8 cellular contexts compared by ENCODE assay signal in genomic region chr3:50154476-50154839, GRCh38. TPM values are rescaled to one million over a fixed set of nuclear protein-coding genes. Genes with fewer than 3 reads are reported as not detected.
DNase-seq lines count a peak whose midpoint lies in the region; ATAC-seq, FAIRE-seq and TF ChIP-seq lines count a peak whose summit lies in the region.

No MANE protein-coding gene starts in this region.

- peak; percentile 91 for TF ChIP-seq RAD21 in HepG2 (CRISPR knock-in tag; IDR thresholded peaks at IDR 0.05)

- no peak for FAIRE-seq in HepG2 (lab: Jason Lieb, UNC)

- peaks cover 0 to 15% of the 10 kb centered on the region in 2 experiments; a peak in 2 of 5 replicates for H3K27me3 ChIP-seq in HepG2 (ENCODE audit: control insufficient read depth in 1 of 2, insufficient read depth in 2 of 2, low read length in 2 of 2)

- TF ChIP-seq POLR2A in HepG2 (IDR thresholded peaks at IDR 0.05; ENCODE audit: insufficient read depth in 1 of 2, low read depth in 2 of 2, low read length in 2 of 2) = no peak

- H3K36me3 Mint-ChIP-seq in activated naive CD4-positive, alpha-beta T cell treated with anti-CD3 and anti-CD28 coated beads, Interleukin-2, amount 10 ng/mL, durations not matched to agents 7 days and 5 days = no peaks in the 10 kb centered on the region
- H3K36me3 Mint-ChIP-seq in activated naive CD8-positive, alpha-beta T cell treated with anti-CD3 and anti-CD28 coated beads, Interleukin-2, amount 50 U/mL, for 24 hours (ENCODE audit: low read depth) = no peaks in the 10 kb centered on the region

- WGBS in HepG2 (ENCODE audit: low lambda C conversion rate) = 0% methylated on average over 3 of the region's 34 CpGs
- WGBS in urinary bladder = 5% methylated on average over 34 of the region's 34 CpGs

- POLR2A ChIA-PET in HepG2 (lab: Yijun Ruan, JAX) = interaction anchor here (0.9 to 1.0 kb wide), 2 partner anchors 17 to 56 kb away, joined by 3 to 4 read pairs; no protein-coding TSS in a partner anchor

- CTCF ChIA-PET in activated naive CD4-positive, alpha-beta T cell treated with anti-CD3 and anti-CD28 coated beads, Interleukin-2, amount 10 ng/mL, durations not matched to agents 7 days and 5 days (lab: Charles Lee) = interaction anchor here (1.8 kb wide), 1 partner anchor 34 kb away, joined by 6 read pairs; no protein-coding TSS in a partner anchor
- CTCF ChIA-PET in HepG2 (lab: Yijun Ruan, JAX; ENCODE audit: low intra/inter-chr PET ratio, low total read pairs) = interaction anchor here (0.9 to 3.0 kb wide), 4 partner anchors 21 to 35 kb away, joined by 3 to 22 read pairs (median 7); no protein-coding TSS in a partner anchor

- peak overlapping the region; percentile 66 for H3K4me3 Mint-ChIP-seq in activated naive CD4-positive, alpha-beta T cell treated with anti-CD3 and anti-CD28 coated beads, Interleukin-2, amount 10 ng/mL, durations not matched to agents 7 days and 5 days
- peak overlapping the region; percentile 65 for H3K4me3 Mint-ChIP-seq in activated naive CD8-positive, alpha-beta T cell treated with anti-CD3 and anti-CD28 coated beads, Interleukin-2, amount 50 U/mL, for 24 hours

- BruUV-seq in HepG2 (replicated peaks; lab: Mats Ljungman, UMichigan) = no TSS peak

- H4K20me1 ChIP-seq in HepG2 (ENCODE audit: insufficient read depth, low read length) = no peaks in the 10 kb centered on the region

- no peak overlapping the region for H3K27ac ChIP-seq in HepG2 (ENCODE audit: extremely low read length, insufficient read depth, low read length)
- peak overlapping the region; percentile 57 for H3K27ac ChIP-seq in urinary bladder (ENCODE audit: low read depth)

- H3K4me3 ChIP-seq in HepG2 (replicated peaks in 1 of 3; ENCODE audit: insufficient read depth in 1 of 3, low read depth in 2 of 3, low read length in 3 of 3) (peak overlapping the region; percentile 46 to 84 (median 81); a peak in 4 of 6 replicates), urinary bladder (ENCODE audit: low read depth, low read length) (peak overlapping the region; percentile 60)

- DNase-seq in activated naive CD4-positive, alpha-beta T cell treated with anti-CD3 and anti-CD28 coated beads, Interleukin-2, amount 10 ng/mL, durations not matched to agents 7 days and 5 days = no peak
- DNase-seq in activated naive CD4-positive, alpha-beta T cell treated with Interleukin-2 at 50 U/mL for 16 hours = no peak
- no peak for DNase-seq in activated naive CD8-positive, alpha-beta T cell treated with anti-CD3 and anti-CD28 coated beads, Interleukin-2, amount 50 U/mL, for 24 hours
- no peak for DNase-seq in HepG2 (ENCODE audit: low spot score)
- no peak for DNase-seq in kidney glomerular epithelial cell (lab: John Stamatoyannopoulos, UW)
- DNase-seq in cortex of kidney (lab: John Stamatoyannopoulos, UW) = no peak

- peak overlapping the region; percentile 32; the same call in 1 of the 2 replicates for H3K9ac ChIP-seq in HepG2 (ENCODE audit: insufficient read depth, low read depth, low read length)

- no peaks in the 10 kb centered on the region for H3K9me3 ChIP-seq in HepG2 (ENCODE audit: low read length)

- H3K27ac Mint-ChIP-seq in activated naive CD4-positive, alpha-beta T cell treated with anti-CD3 and anti-CD28 coated beads, Interleukin-2, amount 10 ng/mL, durations not matched to agents 7 days and 5 days = no peak overlapping the region
- no peak overlapping the region for H3K27ac Mint-ChIP-seq in activated naive CD8-positive, alpha-beta T cell treated with anti-CD3 and anti-CD28 coated beads, Interleukin-2, amount 50 U/mL, for 24 hours

- H3K36me3 ChIP-seq in HepG2 (replicated peaks in 1 of 2; ENCODE audit: control insufficient read depth in 1 of 2, insufficient read depth in 2 of 2, low read length in 2 of 2) (no peaks in the 10 kb centered on the region), urinary bladder (ENCODE audit: insufficient read depth) (no peaks in the 10 kb centered on the region)

- H2AFZ ChIP-seq in HepG2 (ENCODE audit: low read length) = no peak overlapping the region

- in situ Hi-C loops in HepG2 (cut with HindIII; ENCODE audit: extremely low pct_ligation_motif_present, low pct_unique_long_range_greater_than_20kb) = no loop called here

- TF ChIP-seq EP300 in HepG2 (IDR thresholded peaks at IDR 0.05; ENCODE audit: low read depth in 2 of 2, low read length in 2 of 2) (no peak), HepG2 (CRISPR knock-in tag; IDR thresholded peaks at IDR 0.05; ENCODE audit: borderline replicate concordance) (no peak)

- ATAC-seq in HG03159 (IDR thresholded peaks at IDR 0.05; ENCODE audit: unreplicated experiment) (peak; percentile 26), HepG2 (peak; percentile 53)
- ATAC-seq in activated naive CD8-positive, alpha-beta T cell treated with anti-CD3 and anti-CD28 coated beads, Interleukin-2, amount 50 U/mL, for 24 hours = peak; percentile 37

- H3K9me3 Mint-ChIP-seq in activated naive CD4-positive, alpha-beta T cell treated with anti-CD3 and anti-CD28 coated beads, Interleukin-2, amount 10 ng/mL, durations not matched to agents 7 days and 5 days = no peaks in the 10 kb centered on the region
- H3K9me3 Mint-ChIP-seq in activated naive CD8-positive, alpha-beta T cell treated with anti-CD3 and anti-CD28 coated beads, Interleukin-2, amount 50 U/mL, for 24 hours = no peaks in the 10 kb centered on the region

- H3K79me2 ChIP-seq in HepG2 (ENCODE audit: insufficient read depth, low read length) = peaks cover 7% of the 10 kb centered on the region

- peak; percentile 83 for TF ChIP-seq CTCF in HepG2 (CRISPR knock-in tag; IDR thresholded peaks at IDR 0.05)

- H3K4me1 ChIP-seq in HepG2 (ENCODE audit: insufficient read depth, low read length) (peaks cover 80% of the 10 kb centered on the region), urinary bladder (ENCODE audit: insufficient read depth) (no peaks in the 10 kb centered on the region)

- H3K27me3 Mint-ChIP-seq in activated naive CD4-positive, alpha-beta T cell treated with anti-CD3 and anti-CD28 coated beads, Interleukin-2, amount 10 ng/mL, durations not matched to agents 7 days and 5 days = peaks cover 81% of the 10 kb centered on the region
- peaks cover 35% of the 10 kb centered on the region for H3K27me3 Mint-ChIP-seq in activated naive CD8-positive, alpha-beta T cell treated with anti-CD3 and anti-CD28 coated beads, Interleukin-2, amount 50 U/mL, for 24 hours

- intact Hi-C loops in HepG2 (cut with micrococcal nuclease; ENCODE audit: unreplicated experiment) = loop anchor here (1.0 kb wide), 1 partner anchor 33 kb away; no protein-coding TSS in a partner anchor

- H3K4me2 ChIP-seq in HepG2 (ENCODE audit: low read depth, low read length) = peak overlapping the region; percentile 85

- peaks cover 7% of the 10 kb centered on the region for H3K4me1 Mint-ChIP-seq in activated naive CD4-positive, alpha-beta T cell treated with anti-CD3 and anti-CD28 coated beads, Interleukin-2, amount 10 ng/mL, durations not matched to agents 7 days and 5 days
- H3K4me1 Mint-ChIP-seq in activated naive CD8-positive, alpha-beta T cell treated with anti-CD3 and anti-CD28 coated beads, Interleukin-2, amount 50 U/mL, for 24 hours = peaks cover 10% of the 10 kb centered on the region

RNA-seq across cellular contexts. Expression of gene SEMA3F, which starts 0.7 kb away (rescaled TPM):
- total RNA-seq in HepG2 (2016; rRNA removed; fragmentation: Illumina TruSeq; extraction: Trizol) (3.6 and 7.6 TPM in 2 replicates), urinary bladder (10.8 TPM)
- total RNA-seq in HepG2 (2016; cell fraction: cytosol; rRNA removed; fragmentation: Illumina TruSeq; extraction: Trizol; ENCODE audit: low read depth) = 1.5 and 1.7 TPM in 2 replicates
- total RNA-seq in HepG2 (2016; cell fraction: insoluble cytoplasmic fraction; rRNA removed; fragmentation: Illumina TruSeq; extraction: Trizol) = 3.6 and 8.8 TPM in 2 replicates
- 4.9 and 5.4 TPM in 2 replicates for total RNA-seq in HepG2 (2016; cell fraction: membrane; rRNA removed; fragmentation: Illumina TruSeq; extraction: Trizol)
- 8.8 and 9.1 TPM in 2 replicates for total RNA-seq in HepG2 (2016; cell fraction: nucleus; rRNA removed; fragmentation: Illumina TruSeq; extraction: Trizol)
- polyA plus RNA-seq in HepG2 (2011; rRNA removed) (14.8 and 17.2 TPM in 2 replicates), urinary bladder (35.1 TPM)
- 13.5 and 13.7 TPM in 2 replicates for polyA plus RNA-seq in HepG2 (2011; cell fraction: cytosol; rRNA removed)
- 22.1 and 33.2 TPM in 2 replicates for polyA plus RNA-seq in HepG2 (2011; cell fraction: nucleus; rRNA removed)
- 9.5 and 12.9 TPM in 2 replicates for polyA plus RNA-seq in HepG2 (2012)
- polyA plus RNA-seq in HepG2 (2016; cell fraction: cytosol; fragmentation: Illumina TruSeq; extraction: Trizol; ENCODE audit: low read depth) = 2.0 and 2.5 TPM in 2 replicates
- 6.6 and 7.1 TPM in 2 replicates for polyA plus RNA-seq in HepG2 (2016; cell fraction: insoluble cytoplasmic fraction; fragmentation: Illumina TruSeq; extraction: Trizol; ENCODE audit: low read depth)
- polyA plus RNA-seq in HepG2 (2016; cell fraction: membrane; fragmentation: Illumina TruSeq; extraction: Trizol; ENCODE audit: low read depth) = 5.8 and 6.2 TPM in 2 replicates
- 22.2 and 24.9 TPM in 2 replicates for polyA plus RNA-seq in HepG2 (2016; cell fraction: nucleus; fragmentation: Illumina TruSeq; extraction: Trizol; ENCODE audit: insufficient read depth, low read depth)
- polyA minus RNA-seq in HepG2 (2011; rRNA and poly(A)+ RNA removed; ENCODE audit: low replicate concordance) = 63.3 and 65.7 TPM in 2 replicates
- 14.4 and 15.7 TPM in 2 replicates for polyA minus RNA-seq in HepG2 (2011; cell fraction: cytosol; rRNA and poly(A)+ RNA removed)
- 7.2 and 9.3 TPM in 2 replicates for polyA minus RNA-seq in HepG2 (2011; cell fraction: nucleus; rRNA and poly(A)+ RNA removed)

RNA-seq across cellular contexts. Expression of gene GNAT1, which starts 37.0 kb away (rescaled TPM):
- 0.15 TPM in 1 of 2 replicates, not detected in the other for total RNA-seq in HepG2 (2016; rRNA removed; fragmentation: Illumina TruSeq; extraction: Trizol)
- 1.8 and 2.0 TPM in 2 replicates for total RNA-seq in HepG2 (2016; cell fraction: cytosol; rRNA removed; fragmentation: Illumina TruSeq; extraction: Trizol; ENCODE audit: low read depth)
- total RNA-seq in HepG2 (2016; cell fraction: insoluble cytoplasmic fraction; rRNA removed; fragmentation: Illumina TruSeq; extraction: Trizol) = 0.09 and 0.28 TPM in 2 replicates
- total RNA-seq in HepG2 (2016; cell fraction: membrane; rRNA removed; fragmentation: Illumina TruSeq; extraction: Trizol) = 0.87 and 1.1 TPM in 2 replicates
- total RNA-seq in HepG2 (2016; cell fraction: nucleus; rRNA removed; fragmentation: Illumina TruSeq; extraction: Trizol) = 0.25 and 0.44 TPM in 2 replicates
- 0.03 TPM in 1 of 2 replicates, not detected in the other for polyA plus RNA-seq in HepG2 (2011; rRNA removed)
- polyA plus RNA-seq in HepG2 (2011; cell fraction: cytosol; rRNA removed) = not detected in 2 replicates
- 0.14 and 0.33 TPM in 2 replicates for polyA plus RNA-seq in HepG2 (2011; cell fraction: nucleus; rRNA removed)
- polyA plus RNA-seq in HepG2 (2012) = 0.08 TPM in 1 of 2 replicates, not detected in the other
- polyA plus RNA-seq in HepG2 (2016; cell fraction: cytosol; fragmentation: Illumina TruSeq; extraction: Trizol; ENCODE audit: low read depth) = not detected in 2 replicates
- not detected in 2 replicates for polyA plus RNA-seq in HepG2 (2016; cell fraction: insoluble cytoplasmic fraction; fragmentation: Illumina TruSeq; extraction: Trizol; ENCODE audit: low read depth)
- polyA plus RNA-seq in HepG2 (2016; cell fraction: membrane; fragmentation: Illumina TruSeq; extraction: Trizol; ENCODE audit: low read depth) = not detected in 2 replicates
- 0.31 TPM in 1 of 2 replicates, not detected in the other for polyA plus RNA-seq in HepG2 (2016; cell fraction: nucleus; fragmentation: Illumina TruSeq; extraction: Trizol; ENCODE audit: insufficient read depth, low read depth)
- polyA minus RNA-seq in HepG2 (2011; rRNA and poly(A)+ RNA removed; ENCODE audit: low replicate concordance) = 0.47 and 2.3 TPM in 2 replicates
- 0.26 TPM in 1 of 2 replicates, not detected in the other for polyA minus RNA-seq in HepG2 (2011; cell fraction: cytosol; rRNA and poly(A)+ RNA removed)
- 1.2 and 1.5 TPM in 2 replicates for polyA minus RNA-seq in HepG2 (2011; cell fraction: nucleus; rRNA and poly(A)+ RNA removed)
- total RNA-seq in urinary bladder = not detected
- not detected for polyA plus RNA-seq in urinary bladder

RNA-seq across cellular contexts. Expression of gene SLC38A3, which starts 50.6 kb away (rescaled TPM):
- total RNA-seq in HepG2 (2016; rRNA removed; fragmentation: Illumina TruSeq; extraction: Trizol) (14.3 and 29.8 TPM in 2 replicates), urinary bladder (0.63 TPM)
- 9.4 and 12.0 TPM in 2 replicates for total RNA-seq in HepG2 (2016; cell fraction: cytosol; rRNA removed; fragmentation: Illumina TruSeq; extraction: Trizol; ENCODE audit: low read depth)
- total RNA-seq in HepG2 (2016; cell fraction: insoluble cytoplasmic fraction; rRNA removed; fragmentation: Illumina TruSeq; extraction: Trizol) = 14.3 and 31.3 TPM in 2 replicates
- 13.7 and 15.1 TPM in 2 replicates for total RNA-seq in HepG2 (2016; cell fraction: membrane; rRNA removed; fragmentation: Illumina TruSeq; extraction: Trizol)
- 51.2 and 60.9 TPM in 2 replicates for total RNA-seq in HepG2 (2016; cell fraction: nucleus; rRNA removed; fragmentation: Illumina TruSeq; extraction: Trizol)
- polyA plus RNA-seq in HepG2 (2011; rRNA removed) (164 and 247 TPM in 2 replicates), urinary bladder (0.14 TPM)
- 69.6 and 77.8 TPM in 2 replicates for polyA plus RNA-seq in HepG2 (2011; cell fraction: cytosol; rRNA removed)
- polyA plus RNA-seq in HepG2 (2011; cell fraction: nucleus; rRNA removed) = 645 and 755 TPM in 2 replicates
- 101 and 126 TPM in 2 replicates for polyA plus RNA-seq in HepG2 (2012)
- 7.3 and 7.5 TPM in 2 replicates for polyA plus RNA-seq in HepG2 (2016; cell fraction: cytosol; fragmentation: Illumina TruSeq; extraction: Trizol; ENCODE audit: low read depth)
- polyA plus RNA-seq in HepG2 (2016; cell fraction: insoluble cytoplasmic fraction; fragmentation: Illumina TruSeq; extraction: Trizol; ENCODE audit: low read depth) = 17.2 and 22.9 TPM in 2 replicates
- polyA plus RNA-seq in HepG2 (2016; cell fraction: membrane; fragmentation: Illumina TruSeq; extraction: Trizol; ENCODE audit: low read depth) = 12.8 and 13.7 TPM in 2 replicates
- polyA plus RNA-seq in HepG2 (2016; cell fraction: nucleus; fragmentation: Illumina TruSeq; extraction: Trizol; ENCODE audit: insufficient read depth, low read depth) = 146 and 148 TPM in 2 replicates
- polyA minus RNA-seq in HepG2 (2011; rRNA and poly(A)+ RNA removed; ENCODE audit: low replicate concordance) = 0.14 and 257 TPM in 2 replicates
- polyA minus RNA-seq in HepG2 (2011; cell fraction: cytosol; rRNA and poly(A)+ RNA removed) = 61.1 and 83.0 TPM in 2 replicates
- 113 and 140 TPM in 2 replicates for polyA minus RNA-seq in HepG2 (2011; cell fraction: nucleus; rRNA and poly(A)+ RNA removed)
